Comparison of ENCODE assay signal across 14 cellular contexts in genomic region chr5:127423173-127423798, GRCh38.
DNase-seq lines count a peak whose midpoint lies in the region; ATAC-seq, FAIRE-seq and TF ChIP-seq lines count a peak whose summit lies in the region.
"Had no signal": no experiment of that assay in that cellular context is flagged by ENCODE, and none has a peak within 500 bp of the region (broad histone marks: within the 10 kb centered on the region; RNA-seq: fewer than 3 reads in every experiment).

No MANE protein-coding gene starts in this region.

- H3K23ac ChIP-seq in mesenchymal stem cell (ENCODE audit: low read length in 2 of 2), result no peak overlapping the region

- no peak overlapping the region for H3K18ac ChIP-seq in mesenchymal stem cell (ENCODE audit: low read depth in 1 of 2, low read length in 2 of 2)

- no peaks in the 10 kb centered on the region for H3K79me1 ChIP-seq in mesenchymal stem cell (replicated peaks; ENCODE audit: low read length, poor library complexity, severe bottlenecking)

- DNase-seq in GM12892 (ENCODE audit: insufficient read length), result no peak
- DNase-seq in KBM-7, result peak; percentile 32
- DNase-seq in NCI-H1417 (lab: John Stamatoyannopoulos, UW), result no peak
- no peak for DNase-seq in esophagus squamous epithelium (lab: John Stamatoyannopoulos, UW)
- DNase-seq in mesenchymal stem cell, result no peak
- no peak for DNase-seq in Calu3
- DNase-seq: activated CD4-positive, CD25-positive, alpha-beta regulatory T cell; GDM1; IMR-90; midbrain had no signal

- H3K14ac ChIP-seq in mesenchymal stem cell (ENCODE audit: low read length in 2 of 2), result no peak overlapping the region

- no peak overlapping the region for H2BK120ac ChIP-seq in mesenchymal stem cell (ENCODE audit: low read depth, low read length)

- no peaks in the 10 kb centered on the region for H3K4me1 ChIP-seq in esophagus squamous epithelium
- peaks cover 2% of the 10 kb centered on the region for H3K4me1 ChIP-seq in mesenchymal stem cell (ENCODE audit: control insufficient read depth, insufficient read depth, low read depth, low read length)

- no peak overlapping the region for H2AFZ ChIP-seq in mesenchymal stem cell (ENCODE audit: low read depth, low read length)

- H3K4me1 Mint-ChIP-seq in Calu3 (ENCODE audit: low read depth, unreplicated experiment), result peaks cover 3% of the 10 kb centered on the region
- H3K4me1 Mint-ChIP-seq: activated T-helper 17 cell treated with anti-CD3 and anti-CD28 coated beads, Interleukin-2, amount 50 U/mL, for 72 hours had no signal

- no peak overlapping the region for H3K4ac ChIP-seq in mesenchymal stem cell (ENCODE audit: low read depth in 1 of 2, low read length in 2 of 2)

- TF ChIP-seq CTCF in esophagus squamous epithelium (IDR thresholded peaks at IDR 0.05), result no peak
- TF ChIP-seq CTCF in Calu3 (IDR thresholded peaks at IDR 0.05; ENCODE audit: unreplicated experiment), result no peak

- no peak overlapping the region for H2BK12ac ChIP-seq in mesenchymal stem cell (ENCODE audit: low read length in 2 of 2)

- no peak overlapping the region for H2AK5ac ChIP-seq in mesenchymal stem cell (ENCODE audit: low read length, severe bottlenecking)

- no peak overlapping the region for H4K8ac ChIP-seq in mesenchymal stem cell (ENCODE audit: low read length)

- 61 to 70% methylated on average over 4 of the region's 4 CpGs for WGBS in esophagus squamous epithelium, 2 donors
- no CpG with 5 or more reads among the region's 4 CpGs for WGBS in mesenchymal stem cell

- no TSS peak for BruUV-seq in Calu3 (replicated peaks; lab: Mats Ljungman, UMichigan)

- no peak overlapping the region for H3K4me3 Mint-ChIP-seq in Calu3 (ENCODE audit: low read depth, unreplicated experiment)
- H3K4me3 Mint-ChIP-seq: activated T-helper 17 cell treated with anti-CD3 and anti-CD28 coated beads, Interleukin-2, amount 50 U/mL, for 72 hours had no signal

- H3K36me3 ChIP-seq in esophagus squamous epithelium, result no peaks in the 10 kb centered on the region
- H3K36me3 ChIP-seq in mesenchymal stem cell (ENCODE audit: control insufficient read depth in 1 of 2, insufficient read depth in 2 of 2, low read depth in 1 of 2, low read length in 2 of 2), result no peaks in the 10 kb centered on the region

- CTCF ChIA-PET in Calu3 (lab: Charles Lee), result no interaction called here

- no peak overlapping the region for H3K27ac Mint-ChIP-seq in Calu3 (ENCODE audit: unreplicated experiment)
- H3K27ac Mint-ChIP-seq: activated T-helper 17 cell treated with anti-CD3 and anti-CD28 coated beads, Interleukin-2, amount 50 U/mL, for 72 hours had no signal

- H3K36me3 Mint-ChIP-seq in Calu3 (ENCODE audit: insufficient read depth, unreplicated experiment), result no peaks in the 10 kb centered on the region

- FAIRE-seq in GM12892 (lab: Jason Lieb, UNC), result peak; percentile 66

- H3K27ac ChIP-seq in esophagus squamous epithelium, result no peak overlapping the region
- H3K27ac ChIP-seq in mesenchymal stem cell (ENCODE audit: low read length, poor library complexity, severe bottlenecking), result no peak overlapping the region
- H3K27ac ChIP-seq: epithelial cell of prostate had no signal

- H2BK15ac ChIP-seq in mesenchymal stem cell (ENCODE audit: low read depth, poor library complexity, severe bottlenecking), result no peak overlapping the region

- in situ Hi-C loops in KBM-7 (cut with MboI; ENCODE audit: low pct_unique_long_range_greater_than_20kb, low sequenced_read_pairs), result no loop called here

- H3K27me3 ChIP-seq in esophagus squamous epithelium (no peaks in the 10 kb centered on the region), mesenchymal stem cell (ENCODE audit: control insufficient read depth in 1 of 2, insufficient read depth in 1 of 2, low read length in 2 of 2) (no peaks in the 10 kb centered on the region)

- peak; percentile 53 for ATAC-seq in GM19438 (IDR thresholded peaks at IDR 0.05; ENCODE audit: low read depth, unreplicated experiment)
- peak; percentile 61 for ATAC-seq in HG02840 (IDR thresholded peaks at IDR 0.05; ENCODE audit: low FRiP score, unreplicated experiment)
- ATAC-seq: activated T-helper 17 cell treated with anti-CD3 and anti-CD28 coated beads, Interleukin-2, amount 50 U/mL, for 72 hours had no signal

- H3K4me2 ChIP-seq in mesenchymal stem cell (ENCODE audit: low read length, poor library complexity, severe bottlenecking), result no peak overlapping the region

- no peak overlapping the region for H2BK5ac ChIP-seq in mesenchymal stem cell (ENCODE audit: low read depth, low read length, poor library complexity, severe bottlenecking)

- TF ChIP-seq POLR2A in GM12892 (IDR thresholded peaks at IDR 0.05; ENCODE audit: low read depth, low read length) (no peak), esophagus squamous epithelium (IDR thresholded peaks at IDR 0.05) (no peak)

- H3K9me3 Mint-ChIP-seq in Calu3 (ENCODE audit: low read depth, unreplicated experiment), result no peaks in the 10 kb centered on the region
- H3K9me3 Mint-ChIP-seq: activated T-helper 17 cell treated with anti-CD3 and anti-CD28 coated beads, Interleukin-2, amount 50 U/mL, for 72 hours had no signal

- H3K27me3 Mint-ChIP-seq in Calu3 (ENCODE audit: unreplicated experiment), result no peaks in the 10 kb centered on the region

- intact Hi-C loops in esophagus squamous epithelium (cut with DNase I) (no loop called here), Calu3 (cut with micrococcal nuclease; ENCODE audit: unreplicated experiment) (no loop called here)

- no peak overlapping the region for H4K91ac ChIP-seq in mesenchymal stem cell (ENCODE audit: low read length)

- H3K9ac ChIP-seq in mesenchymal stem cell (ENCODE audit: low read length), result no peak overlapping the region

- no peaks in the 10 kb centered on the region for H3K9me3 ChIP-seq in esophagus squamous epithelium
- H3K9me3 ChIP-seq in mesenchymal stem cell (ENCODE audit: control insufficient read depth, low read length), result no peaks in the 10 kb centered on the region

- H3K4me3 ChIP-seq in esophagus squamous epithelium, result no peak overlapping the region
- no peak overlapping the region for H3K4me3 ChIP-seq in mesenchymal stem cell (ENCODE audit: insufficient read depth in 1 of 2, low read depth in 1 of 2, low read length in 2 of 2)
